ENCODE assay signal across 17 cellular contexts in the genomic region with DNA sequence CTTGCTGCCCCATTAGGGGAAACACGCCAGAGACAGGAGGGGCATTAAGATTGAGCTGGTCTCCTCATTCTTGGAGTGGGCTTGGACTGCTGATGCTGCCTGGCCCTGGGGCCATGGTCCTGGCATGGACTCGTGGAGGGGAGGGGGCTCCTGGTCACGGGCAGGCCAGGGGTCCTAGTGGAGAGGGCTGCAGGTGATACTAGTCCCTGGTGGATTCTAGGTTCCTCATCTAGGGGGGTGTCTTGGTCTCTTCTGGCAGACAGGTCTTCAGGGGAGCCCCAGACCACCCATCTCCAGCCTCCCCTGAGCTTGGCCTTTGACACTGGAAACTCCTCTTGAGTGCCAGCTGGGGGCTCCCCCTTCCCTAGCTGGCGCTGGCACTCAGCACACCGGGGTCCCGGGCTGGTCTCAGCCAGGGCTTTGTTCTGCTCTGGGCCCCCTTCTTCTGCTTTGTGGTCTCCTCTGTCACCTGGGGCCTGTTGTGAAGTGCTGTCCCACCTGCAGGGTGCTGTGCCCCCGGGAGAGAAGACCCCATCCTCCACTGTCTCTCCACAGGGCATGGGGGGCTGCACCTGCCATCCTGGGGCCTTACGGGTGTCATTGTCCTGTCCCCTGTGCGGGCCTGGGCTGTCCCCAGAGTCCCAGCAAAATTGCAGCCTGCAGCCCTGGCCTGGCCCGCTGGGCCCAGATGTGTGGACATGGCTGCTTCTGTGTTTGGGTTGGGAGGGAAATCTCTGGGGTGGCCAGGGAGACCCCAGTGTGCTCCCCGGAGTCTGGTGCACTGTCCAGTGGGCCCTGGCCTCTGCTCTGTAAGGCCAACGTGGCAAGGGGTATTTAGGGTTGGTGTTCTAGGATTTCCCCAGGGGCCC. TPM values are rescaled to one million over a fixed set of nuclear protein-coding genes. Genes with fewer than 3 reads are reported as not detected.
A peak's percentile ranks its signal among the peaks of the same experiment; 100 is the strongest.
DNase-seq lines count a peak whose midpoint lies in the region; ATAC-seq and TF ChIP-seq lines count a peak whose summit lies in the region.
"Had no signal": no experiment of that assay in that cellular context is flagged by ENCODE, and none has a peak within 500 bp of the region (broad histone marks: within the 10 kb centered on the region; RNA-seq: fewer than 3 reads in every experiment).

No MANE protein-coding gene starts in this region.

- no peak overlapping the region for H3K4me3 Mint-ChIP-seq in activated CD4-positive, alpha-beta T cell treated with anti-CD3 and anti-CD28 coated beads for 36 hours
- no peak overlapping the region for H3K4me3 Mint-ChIP-seq in stimulated activated memory B cell treated with anti-CD40 and anti-IgM and Interleukin-4, amounts not matched to agents 10 μg/mL and 1 μg/mL and 100 μg/mL, for 72 hours
- H3K4me3 Mint-ChIP-seq: CD8-positive, alpha-beta T cell; T-helper 1 cell treated with Interleukin-12 subunit alpha and Interleukin-12 subunit beta and Interleukin-4 antibody, amounts not matched to agents 30 μg/mL and 1 μg/mL, for 36 hours had no signal

- no peak overlapping the region for H3K4me2 ChIP-seq in osteoblast (ENCODE audit: insufficient read depth, low read length)

- H3K27ac ChIP-seq in HUES6 (ENCODE audit: low read depth, low read length) (no peak overlapping the region), osteoblast (ENCODE audit: low read depth, low read length) (no peak overlapping the region)

- CTCF ChIA-PET in activated CD4-positive, alpha-beta T cell treated with anti-CD3 and anti-CD28 coated beads for 36 hours (lab: Charles Lee), result no interaction called here

- H3K27me3 ChIP-seq in HUES6 (ENCODE audit: control insufficient read depth, insufficient read depth, low read length) (peaks cover 23% of the 10 kb centered on the region), osteoblast (ENCODE audit: insufficient read depth, low read length) (peaks cover 26% of the 10 kb centered on the region)

- H3K4me1 Mint-ChIP-seq in activated CD4-positive, alpha-beta T cell treated with anti-CD3 and anti-CD28 coated beads for 36 hours, result peaks cover 4% of the 10 kb centered on the region
- H3K4me1 Mint-ChIP-seq in stimulated activated memory B cell treated with anti-CD40 and anti-IgM and Interleukin-4, amounts not matched to agents 10 μg/mL and 1 μg/mL and 100 μg/mL, for 72 hours, result peaks cover 12% of the 10 kb centered on the region

- no peak overlapping the region for H3K9ac ChIP-seq in HUES6 (ENCODE audit: low read length)

- H3K36me3 Mint-ChIP-seq in activated CD4-positive, alpha-beta T cell treated with anti-CD3 and anti-CD28 coated beads for 36 hours (ENCODE audit: low read depth), result no peaks in the 10 kb centered on the region
- H3K36me3 Mint-ChIP-seq in stimulated activated memory B cell treated with anti-CD40 and anti-IgM and Interleukin-4, amounts not matched to agents 10 μg/mL and 1 μg/mL and 100 μg/mL, for 72 hours, result no peaks in the 10 kb centered on the region
- H3K36me3 Mint-ChIP-seq: CD8-positive, alpha-beta T cell; naive thymus-derived CD4-positive, alpha-beta T cell had no signal

- H3K27ac Mint-ChIP-seq in activated CD4-positive, alpha-beta T cell treated with anti-CD3 and anti-CD28 coated beads for 36 hours, result no peak overlapping the region
- no peak overlapping the region for H3K27ac Mint-ChIP-seq in stimulated activated memory B cell treated with anti-CD40 and anti-IgM and Interleukin-4, amounts not matched to agents 10 μg/mL and 1 μg/mL and 100 μg/mL, for 72 hours
- H3K27ac Mint-ChIP-seq: activated T-helper 2 cell treated with anti-CD3 and anti-CD28 coated beads, Interferon-gamma antibody, Interleukin-2, Interleukin-4, amounts not matched to agents 10 μg/mL and 5 μg/mL and 100 μg/mL, durations not matched to agents 14 hours and 24 hours and 36 hours; CD8-positive, alpha-beta T cell; naive thymus-derived CD4-positive, alpha-beta T cell; T-helper 1 cell treated with Interleukin-12 subunit alpha and Interleukin-12 subunit beta and Interleukin-4 antibody, amounts not matched to agents 30 μg/mL and 1 μg/mL, for 36 hours had no signal

- H3K9me3 ChIP-seq in HUES6 (ENCODE audit: control insufficient read depth, insufficient read depth, low read depth, low read length), result no peaks in the 10 kb centered on the region
- H3K9me3 ChIP-seq in osteoblast (ENCODE audit: low read depth, low read length), result no peaks in the 10 kb centered on the region

- POLR2A ChIA-PET in activated CD4-positive, alpha-beta T cell treated with anti-CD3 and anti-CD28 coated beads for 36 hours (lab: Charles Lee), result no interaction called here

- H3K27me3 Mint-ChIP-seq in activated CD4-positive, alpha-beta T cell treated with anti-CD3 and anti-CD28 coated beads for 36 hours, result peaks cover 12% of the 10 kb centered on the region
- peaks cover 69% of the 10 kb centered on the region for H3K27me3 Mint-ChIP-seq in stimulated activated memory B cell treated with anti-CD40 and anti-IgM and Interleukin-4, amounts not matched to agents 10 μg/mL and 1 μg/mL and 100 μg/mL, for 72 hours

- H3K4me1 ChIP-seq in HUES6 (ENCODE audit: control insufficient read depth, insufficient read depth, low read length) (peaks cover 35% of the 10 kb centered on the region), osteoblast (ENCODE audit: insufficient read depth, low read length) (no peaks in the 10 kb centered on the region)

- no peak overlapping the region for H2AFZ ChIP-seq in osteoblast (ENCODE audit: low read length)

- ATAC-seq in activated CD4-positive, alpha-beta T cell treated with anti-CD3 and anti-CD28 coated beads for 36 hours, result no peak
- no peak for ATAC-seq in left ventricle myocardium superior
- ATAC-seq in HG02588 (IDR thresholded peaks at IDR 0.05; ENCODE audit: unreplicated experiment), result no peak
- no peak for ATAC-seq in stimulated activated memory B cell treated with anti-CD40 and anti-IgM and Interleukin-4, amounts not matched to agents 10 μg/mL and 1 μg/mL and 100 μg/mL, for 72 hours
- ATAC-seq in GM18873 (IDR thresholded peaks at IDR 0.05; ENCODE audit: low FRiP score, unreplicated experiment), result no peak
- ATAC-seq: CD8-positive, alpha-beta T cell; naive thymus-derived CD4-positive, alpha-beta T cell; PC-3 had no signal

- peak; percentile 2 for DNase-seq in activated CD4-positive, alpha-beta T cell treated with anti-CD3 and anti-CD28 coated beads for 36 hours
- DNase-seq in activated CD4-positive, alpha-beta T cell treated with anti-CD3 and anti-CD28 coated beads for 48 hours, result no peak
- DNase-seq in left ventricle myocardium superior (peak; percentile 24), osteoblast (ENCODE audit: insufficient read length, low spot score, missing footprints) (peak; percentile 89)
- DNase-seq: KBM-7, NCI-H146, PC-3 had no signal

- H3K79me2 ChIP-seq in osteoblast (ENCODE audit: insufficient read depth, low read length), result no peaks in the 10 kb centered on the region

- peak overlapping the region; percentile 85 for H3K4me3 ChIP-seq in HUES6 (ENCODE audit: low read depth, low read length)
- H3K4me3 ChIP-seq in osteoblast (ENCODE audit: insufficient read depth, low read length), result no peak overlapping the region

- no peak for TF ChIP-seq CTCF in osteoblast (IDR thresholded peaks at IDR 0.05; ENCODE audit: extremely low read depth, low read depth, low read length)

- no peaks in the 10 kb centered on the region for H3K9me3 Mint-ChIP-seq in activated CD4-positive, alpha-beta T cell treated with anti-CD3 and anti-CD28 coated beads for 36 hours (ENCODE audit: low read depth)
- H3K9me3 Mint-ChIP-seq in stimulated activated memory B cell treated with anti-CD40 and anti-IgM and Interleukin-4, amounts not matched to agents 10 μg/mL and 1 μg/mL and 100 μg/mL, for 72 hours, result no peaks in the 10 kb centered on the region
- H3K9me3 Mint-ChIP-seq: activated T-helper 2 cell treated with anti-CD3 and anti-CD28 coated beads, Interferon-gamma antibody, Interleukin-2, Interleukin-4, amounts not matched to agents 10 μg/mL and 5 μg/mL and 100 μg/mL, durations not matched to agents 14 hours and 24 hours and 36 hours; CD8-positive, alpha-beta T cell; naive thymus-derived CD4-positive, alpha-beta T cell; T-helper 1 cell treated with Interleukin-12 subunit alpha and Interleukin-12 subunit beta and Interleukin-4 antibody, amounts not matched to agents 30 μg/mL and 1 μg/mL, for 36 hours had no signal

- no peaks in the 10 kb centered on the region for H4K20me1 ChIP-seq in osteoblast (ENCODE audit: insufficient read depth, low read length)

- intact Hi-C loops in activated CD4-positive, alpha-beta T cell treated with anti-CD3 and anti-CD28 coated beads for 36 hours (cut with DNase I, micrococcal nuclease), result no loop called here
- intact Hi-C loops in left ventricle myocardium superior (cut with micrococcal nuclease), result no loop called here

- peaks cover 4% of the 10 kb centered on the region; the same call in 1 of the 2 replicates for H3K36me3 ChIP-seq in HUES6 (ENCODE audit: control insufficient read depth, insufficient read depth, low read length)
- H3K36me3 ChIP-seq in osteoblast (ENCODE audit: insufficient read depth, low read length), result no peaks in the 10 kb centered on the region

RNA-seq across cellular contexts. Expression of a gene that starts 2.3 kb away (rescaled TPM):
- under 1 TPM; 0.21 to 0.28 TPM for total RNA-seq in activated CD4-positive, alpha-beta T cell treated with anti-CD3 and anti-CD28 coated beads for 36 hours
- 6.0 TPM for total RNA-seq in left ventricle myocardium superior
- total RNA-seq in osteoblast, result not detected in 2 replicates

RNA-seq across cellular contexts. Expression of a gene that starts 55.2 kb away (rescaled TPM):
- total RNA-seq in activated CD4-positive, alpha-beta T cell treated with anti-CD3 and anti-CD28 coated beads for 36 hours, result not detected
- total RNA-seq in left ventricle myocardium superior (28.2 TPM), osteoblast (under 0.01 TPM in 1 of 2 replicates, not detected in the other)
- total RNA-seq: A172; activated T-helper 2 cell treated with anti-CD3 and anti-CD28 coated beads, Interferon-gamma antibody, Interleukin-2, Interleukin-4, amounts not matched to agents 10 μg/mL and 5 μg/mL and 100 μg/mL, durations not matched to agents 14 hours and 24 hours and 36 hours; CD8-positive, alpha-beta T cell; kidney epithelial cell had no signal

Comparison
In these comparisons a context has a peak if more than half of its experiments do, and no peak if none do; other contexts are left out.
1. RNA of a gene that starts 55.2 kb away (total RNA-seq): 28.2 TPM in left ventricle myocardium superior (single experiment); not detected in activated CD4-positive, alpha-beta T cell treated with anti-CD3 and anti-CD28 coated beads for 36 hours and under 0.01 TPM in osteoblast; every median in the first group is over 10 times any median in the second.